Comparison of ENCODE assay signal across 24 cellular contexts in genomic region chr1:238999944-239000343, GRCh38.
DNase-seq lines count a peak whose midpoint lies in the region; ATAC-seq, FAIRE-seq and TF ChIP-seq lines count a peak whose summit lies in the region.
"Had no signal": no experiment of that assay in that cellular context is flagged by ENCODE, and none has a peak within 500 bp of the region (broad histone marks: within the 10 kb centered on the region; RNA-seq: fewer than 3 reads in every experiment).

No MANE protein-coding gene starts in this region.

- no peak overlapping the region for H3K4me2 ChIP-seq in GM23338
- H3K4me2 ChIP-seq: A549; BLaER1 treated with 17β-estradiol and CSF1 and Interleukin-3, amounts not matched to agents 10 nM and 100 nM had no signal

- H2AFZ ChIP-seq in GM23338, result 0 out of 2 replicates have a peak overlapping the region, but pooled peaks have one; percentile 25
- H2AFZ ChIP-seq: GM23248 had no signal

- no peaks in the 10 kb centered on the region for H4K20me1 ChIP-seq in GM23338 (replicated peaks; ENCODE audit: insufficient read depth)
- H4K20me1 ChIP-seq: BLaER1 treated with 17β-estradiol and CSF1 and Interleukin-3, amounts not matched to agents 10 nM and 100 nM had no signal

- TF ChIP-seq CTCF in GM23338 (conservative IDR thresholded peaks at IDR 0.05; ENCODE audit: low read depth in 2 of 2) (no peak), pancreas (IDR thresholded peaks at IDR 0.05) (no peak)

- no peak for ATAC-seq in GM23338
- ATAC-seq in left colon, result peak; percentile 84
- ATAC-seq in pancreas, result no peak
- no peak for ATAC-seq in HG02938 (IDR thresholded peaks at IDR 0.05; ENCODE audit: unreplicated experiment)
- ATAC-seq: A549, HCT116 had no signal

- H3K4me3 ChIP-seq in GM23338, result no peak overlapping the region
- no peak overlapping the region for H3K4me3 ChIP-seq in pancreas
- H3K4me3 ChIP-seq: A549; BLaER1 treated with 17β-estradiol and CSF1 and Interleukin-3, amounts not matched to agents 10 nM and 100 nM; GM23248 had no signal

- FAIRE-seq in TTC549 (lab: Jason Lieb, UNC) (peak; percentile 9), pancreas (lab: Jason Lieb, UNC) (peak; percentile 39)
- FAIRE-seq: A549, GM12891, GM18507 had no signal

- H3K4me1 Mint-ChIP-seq in GM23338, result no peaks in the 10 kb centered on the region
- H3K4me1 Mint-ChIP-seq: CD14-positive monocyte; CD8-positive, alpha-beta memory T cell; H9 had no signal

- H3K79me2 ChIP-seq in GM23338 (replicated peaks; ENCODE audit: insufficient read depth), result no peaks in the 10 kb centered on the region

- peaks cover 3% of the 10 kb centered on the region; the same call in 1 of the 2 replicates for H3K9me2 ChIP-seq in GM23338 (ENCODE audit: insufficient read depth)

- H3K4me1 ChIP-seq in GM23338 (ENCODE audit: insufficient read depth) (no peaks in the 10 kb centered on the region), pancreas (no peaks in the 10 kb centered on the region)
- H3K4me1 ChIP-seq: A549; BE2C; BLaER1 treated with 17β-estradiol and CSF1 and Interleukin-3, amounts not matched to agents 10 nM and 100 nM had no signal

- no peaks in the 10 kb centered on the region for H3K27me3 Mint-ChIP-seq in GM23338 (ENCODE audit: insufficient read depth, low read depth, poor library complexity)
- H3K27me3 Mint-ChIP-seq: CD4-positive, alpha-beta T cell; CD8-positive, alpha-beta memory T cell had no signal

- H3K36me3 ChIP-seq in GM23338 (ENCODE audit: insufficient read depth) (no peaks in the 10 kb centered on the region), pancreas (no peaks in the 10 kb centered on the region)
- H3K36me3 ChIP-seq: BE2C; BLaER1 treated with 17β-estradiol and CSF1 and Interleukin-3, amounts not matched to agents 10 nM and 100 nM had no signal

- no peak overlapping the region for H3K27ac Mint-ChIP-seq in GM23338
- H3K27ac Mint-ChIP-seq: CD14-positive monocyte; CD4-positive, alpha-beta T cell; CD8-positive, alpha-beta memory T cell; H9 had no signal

- H3K9me3 ChIP-seq in pancreas, result no peaks in the 10 kb centered on the region
- H3K9me3 ChIP-seq: A549; BE2C; BLaER1 treated with 17β-estradiol and CSF1 and Interleukin-3, amounts not matched to agents 10 nM and 100 nM had no signal

- no peak for DNase-seq in GM23338 (ENCODE audit: low spot score)
- no peak for DNase-seq in left colon
- no peak for DNase-seq in pancreas
- no peak for DNase-seq in KG1 (lab: John Stamatoyannopoulos, UW)
- no peak for DNase-seq in stimulated activated naive CD4-positive, alpha-beta T cell (lab: John Stamatoyannopoulos, UW)
- DNase-seq: 8988T; ACHN; AML-193; BE2C; CD4-positive, alpha-beta T cell; CD8-positive, alpha-beta memory T cell; DMS53; DMS79 treated with DMSO at 0.1 percent for 48 hours; GF-D8; GM23248; H9 had no signal

- intact Hi-C loops in left colon (cut with DNase I, micrococcal nuclease) (no loop called here), pancreas (cut with DNase I) (no loop called here)

- H3K27me3 ChIP-seq in GM23338 (ENCODE audit: insufficient read depth), result no peaks in the 10 kb centered on the region
- no peaks in the 10 kb centered on the region for H3K27me3 ChIP-seq in pancreas
- H3K27me3 ChIP-seq: BE2C; BLaER1 treated with 17β-estradiol and CSF1 and Interleukin-3, amounts not matched to agents 10 nM and 100 nM had no signal

- H3K36me3 Mint-ChIP-seq in GM23338 (ENCODE audit: low read depth), result no peaks in the 10 kb centered on the region
- H3K36me3 Mint-ChIP-seq: CD14-positive monocyte; CD8-positive, alpha-beta memory T cell had no signal

- H3F3A ChIP-seq in GM23338 (replicated peaks; ENCODE audit: low read depth), result no peaks in the 10 kb centered on the region

- no peak overlapping the region for H3K4me3 Mint-ChIP-seq in GM23338
- H3K4me3 Mint-ChIP-seq: CD14-positive monocyte; CD4-positive, alpha-beta T cell; CD8-positive, alpha-beta memory T cell; H9 had no signal

- no peaks in the 10 kb centered on the region for H3K9me3 Mint-ChIP-seq in GM23338
- H3K9me3 Mint-ChIP-seq: CD4-positive, alpha-beta T cell; H9 had no signal

- H3K27ac ChIP-seq in GM23338 (ENCODE audit: low read depth) (no peak overlapping the region), pancreas (no peak overlapping the region)
- H3K27ac ChIP-seq: A549; BLaER1 treated with 17β-estradiol and CSF1 and Interleukin-3, amounts not matched to agents 10 nM and 100 nM; GM23248 had no signal

- 41 to 46% methylated on average over 4 of the region's 4 CpGs for WGBS in pancreas, 2 donors

TF ChIP-seq in GM23338, 12 proteins besides CTCF, POLR2A, EP300 and RAD21:
- TF ChIP-seq POLR2AphosphoS5 (IDR thresholded peaks at IDR 0.05; ENCODE audit: low read depth), result no peak
- no peak for TF ChIP-seq ZNF331 (CRISPR knock-in tag; IDR thresholded peaks at IDR 0.05; ENCODE audit: low read depth)
